Comparison of ENCODE assay signal across 8 cellular contexts in the genomic region with DNA sequence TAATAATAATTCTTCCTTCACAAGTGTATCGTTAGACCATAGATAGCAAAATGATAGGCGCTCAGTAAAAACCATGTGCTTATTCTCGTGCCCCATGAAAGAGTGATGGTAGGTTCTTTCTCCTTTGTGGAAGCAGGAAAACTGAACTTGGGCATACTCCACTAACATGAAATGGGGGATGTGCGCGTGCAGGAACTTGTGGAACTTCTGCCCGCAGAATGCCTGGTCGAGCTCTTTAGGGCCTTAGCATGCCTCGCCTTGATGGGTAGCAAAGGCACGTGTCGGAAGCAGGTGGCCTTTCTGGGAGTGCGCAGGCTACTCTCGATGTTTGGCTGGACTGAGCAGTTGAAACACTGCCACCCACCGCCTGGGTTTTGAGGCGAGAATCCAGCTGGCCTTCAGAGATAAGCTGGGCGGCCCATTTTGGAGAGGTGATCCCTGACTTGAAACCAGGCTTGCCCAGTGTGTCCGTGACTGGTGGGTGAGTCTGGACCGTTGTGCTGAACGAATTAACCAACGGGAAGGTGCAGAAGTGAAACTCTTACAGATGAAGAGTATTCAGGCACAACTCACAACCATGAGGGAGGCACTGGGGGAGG. TPM values are rescaled to one million over a fixed set of nuclear protein-coding genes. Genes with fewer than 3 reads are reported as not detected.
A peak's percentile ranks its signal among the peaks of the same experiment; 100 is the strongest.
DNase-seq lines count a peak whose midpoint lies in the region; ATAC-seq and TF ChIP-seq lines count a peak whose summit lies in the region.

No MANE protein-coding gene starts in this region.

- peak overlapping the region; percentile 99 for H3K27ac Mint-ChIP-seq in Caco-2 (ENCODE audit: unreplicated experiment)
- peak overlapping the region; percentile 96 for H3K27ac Mint-ChIP-seq in dendritic cell treated with granulocyte-macrophage colony-stimulating factor and Interleukin-4, amounts not matched to agents 40 ng/mL and 50 ng/mL, for 4 days

- peak overlapping the region; percentile 80 for H3K4me3 Mint-ChIP-seq in Caco-2 (ENCODE audit: unreplicated experiment)
- H3K4me3 Mint-ChIP-seq in dendritic cell treated with granulocyte-macrophage colony-stimulating factor and Interleukin-4, amounts not matched to agents 40 ng/mL and 50 ng/mL, for 4 days = peak overlapping the region; percentile 86

- peak; percentile 80 to 81 for DNase-seq in Caco-2
- peak; percentile 75 for DNase-seq in GM23248
- peak; percentile 93 for DNase-seq in NCI-H146 (lab: John Stamatoyannopoulos, UW)
- peak; percentile 82 for DNase-seq in WERI-Rb-1
- peak; percentile 93 for DNase-seq in left lobe of liver (ENCODE audit: low spot score)
- DNase-seq in stimulated activated CD4-positive, alpha-beta T cell treated with anti-CD3 and anti-CD28 coated beads, Interleukin-2, amount 100 ng/mL, for 4 hours (ENCODE audit: low read depth) = peak; percentile 4

- 3 to 6% methylated on average over 19 of the region's 19 CpGs for WGBS in GM23248 (ENCODE audit: low coverage in 1 of 2, low lambda C conversion rate in 2 of 2, missing lambda C conversion rate in 2 of 2), 2 experiments

- H3K9me3 ChIP-seq in Caco-2 (no peaks in the 10 kb centered on the region), GM23248 (ENCODE audit: low read depth) (no peaks in the 10 kb centered on the region), WERI-Rb-1 (ENCODE audit: severe bottlenecking) (no peaks in the 10 kb centered on the region)

- peak overlapping the region; percentile 77 for H3K4me2 ChIP-seq in GM23248 (ENCODE audit: unreplicated experiment)

- peak overlapping the region; percentile 83 for H2AFZ ChIP-seq in GM23248

- POLR2A ChIA-PET in Caco-2 (lab: Charles Lee) = interaction anchor here (0.9 to 1.4 kb wide), 3 partner anchors 54 to 63 kb away, joined by 3 to 17 read pairs (median 3); partner anchors contain the start of gene MSL2

- 0 out of 2 replicates have a peak, but pooled peaks cover 9% of the 10 kb centered on the region for H3F3A ChIP-seq in GM23248 (ENCODE audit: insufficient read depth)

- peak overlapping the region; percentile 44 for H3K4me3 ChIP-seq in Caco-2 (ENCODE audit: low read depth, low read length)
- peak overlapping the region; percentile 74 for H3K4me3 ChIP-seq in GM23248
- peak overlapping the region; percentile 83 for H3K4me3 ChIP-seq in WERI-Rb-1 (ENCODE audit: low read depth, low read length)

- peaks cover 37% of the 10 kb centered on the region for H3K4me1 Mint-ChIP-seq in Caco-2 (ENCODE audit: low read depth, unreplicated experiment)
- H3K4me1 Mint-ChIP-seq in dendritic cell treated with granulocyte-macrophage colony-stimulating factor and Interleukin-4, amounts not matched to agents 40 ng/mL and 50 ng/mL, for 4 days (ENCODE audit: low read depth) = peaks cover 21% of the 10 kb centered on the region

- peaks cover 32% of the 10 kb centered on the region for H3K79me2 ChIP-seq in GM23248 (ENCODE audit: insufficient read depth)

- TSS peak; percentile 78 for BruUV-seq in Caco-2 (replicated peaks; lab: Mats Ljungman, UMichigan)

- H4K20me1 ChIP-seq in GM23248 (ENCODE audit: insufficient read depth) = no peaks in the 10 kb centered on the region

- peaks cover 8% of the 10 kb centered on the region for H3K36me3 Mint-ChIP-seq in Caco-2 (ENCODE audit: insufficient read depth, unreplicated experiment)
- H3K36me3 Mint-ChIP-seq in dendritic cell treated with granulocyte-macrophage colony-stimulating factor and Interleukin-4, amounts not matched to agents 40 ng/mL and 50 ng/mL, for 4 days (ENCODE audit: low read depth) = peaks cover 22% of the 10 kb centered on the region

- H3K4me1 ChIP-seq in Caco-2 (peaks cover 36% of the 10 kb centered on the region), GM23248 (ENCODE audit: insufficient read depth) (peaks cover 4% of the 10 kb centered on the region)

- CTCF ChIA-PET in Caco-2 (lab: Charles Lee) = interaction anchor here (0.6 to 1.5 kb wide), 4 partner anchors 54 to 763 kb away, joined by 3 to 14 read pairs (median 6); partner anchors contain the start of gene MSL2

- H3K9me2 ChIP-seq in GM23248 (ENCODE audit: insufficient read depth) = no peaks in the 10 kb centered on the region

- peak; percentile 63 for ATAC-seq in left lobe of liver
- ATAC-seq in GM18868 (IDR thresholded peaks at IDR 0.05; ENCODE audit: unreplicated experiment) = no peak

- no peaks in the 10 kb centered on the region for H3K9me3 Mint-ChIP-seq in Caco-2 (ENCODE audit: unreplicated experiment)
- H3K9me3 Mint-ChIP-seq in dendritic cell treated with granulocyte-macrophage colony-stimulating factor and Interleukin-4, amounts not matched to agents 40 ng/mL and 50 ng/mL, for 4 days = no peaks in the 10 kb centered on the region

- H3K27me3 ChIP-seq in Caco-2 (replicated peaks; ENCODE audit: control insufficient read depth, insufficient read depth, low read length) (no peaks in the 10 kb centered on the region), GM23248 (replicated peaks; ENCODE audit: insufficient read depth) (no peaks in the 10 kb centered on the region), WERI-Rb-1 (ENCODE audit: insufficient read depth, low read depth, severe bottlenecking) (no peaks in the 10 kb centered on the region)

- no peaks in the 10 kb centered on the region for H3K36me3 ChIP-seq in Caco-2 (ENCODE audit: control insufficient read depth, insufficient read depth, low read length)
- H3K36me3 ChIP-seq in GM23248 (ENCODE audit: low read depth) = no peaks in the 10 kb centered on the region
- H3K36me3 ChIP-seq in WERI-Rb-1 = peaks cover 4% of the 10 kb centered on the region

- no peaks in the 10 kb centered on the region for H3K27me3 Mint-ChIP-seq in Caco-2 (ENCODE audit: insufficient read depth, unreplicated experiment)
- no peaks in the 10 kb centered on the region for H3K27me3 Mint-ChIP-seq in dendritic cell treated with granulocyte-macrophage colony-stimulating factor and Interleukin-4, amounts not matched to agents 40 ng/mL and 50 ng/mL, for 4 days

- in situ Hi-C loops in GM23248 (cut with MboI) = loop anchor here (10.0 kb wide), 1 partner anchor 166 kb away; no protein-coding TSS in a partner anchor

- TF ChIP-seq CTCF in Caco-2 (IDR thresholded peaks at IDR 0.05; ENCODE audit: insufficient read depth in 1 of 2, low read depth in 1 of 2, low read length in 1 of 2, severe bottlenecking in 1 of 2, unreplicated experiment in 1 of 2) (peak in 1 of 2 experiments; percentile 38), WERI-Rb-1 (IDR thresholded peaks at IDR 0.05; ENCODE audit: low read depth, low read length) (peak; percentile 48)

- H3K9ac ChIP-seq in GM23248 = peak overlapping the region; percentile 78

- H3K27ac ChIP-seq in GM23248 (peak overlapping the region; percentile 75), WERI-Rb-1 (peak overlapping the region; percentile 96)

- intact Hi-C loops in Caco-2 (cut with micrococcal nuclease; ENCODE audit: unreplicated experiment) = loop anchor here (1.0 to 5.0 kb wide), 5 partner anchors 55 to 502 kb away; partner anchors contain the start of genes MSL2 and STAG1
- intact Hi-C loops in dendritic cell treated with granulocyte-macrophage colony-stimulating factor and Interleukin-4, amounts not matched to agents 40 ng/mL and 50 ng/mL, for 4 days (cut with micrococcal nuclease) = loop anchor here (1.0 to 5.0 kb wide), 3 partner anchors 55 to 501 kb away; partner anchors contain the start of genes MSL2 and STAG1

RNA-seq across cellular contexts. Expression of gene PCCB, which starts 0.8 kb away (rescaled TPM):
- 39.7 and 45.5 TPM in 2 replicates for total RNA-seq in Caco-2 (2022)
- total RNA-seq in GM23248 (2014; rRNA removed; shearing (Covaris generic)) = 38.9 and 50.2 TPM in 2 replicates
- 35.0 and 35.8 TPM in 2 replicates for polyA plus RNA-seq in GM23248 (2016; fragmentation: Nextera tagmentation; extraction: Ambion mirVana)
- total RNA-seq in left lobe of liver = 122 TPM

RNA-seq across cellular contexts. Expression of gene MSL2, which starts 54.8 kb away (rescaled TPM):
- 28.0 and 28.5 TPM in 2 replicates for total RNA-seq in Caco-2 (2022)
- 11.1 and 15.2 TPM in 2 replicates for total RNA-seq in GM23248 (2014; rRNA removed; shearing (Covaris generic))
- polyA plus RNA-seq in GM23248 (2016; fragmentation: Nextera tagmentation; extraction: Ambion mirVana) = 3.3 and 3.5 TPM in 2 replicates
- total RNA-seq in left lobe of liver = 14.5 TPM

Comparison
In these comparisons a context has a peak if more than half of its experiments do, and no peak if none do; other contexts are left out.
1. DNase-seq: peak in every context shown above with its lines; median percentile 93 in NCI-H146; 93 in left lobe of liver; 82 in WERI-Rb-1; 80 in Caco-2; 75 in GM23248; 4 in stimulated activated CD4-positive, alpha-beta T cell treated with anti-CD3 and anti-CD28 coated beads, Interleukin-2, amount 100 ng/mL, for 4 hours.